11 cellular contexts compared by ENCODE assay signal in the genomic region with DNA sequence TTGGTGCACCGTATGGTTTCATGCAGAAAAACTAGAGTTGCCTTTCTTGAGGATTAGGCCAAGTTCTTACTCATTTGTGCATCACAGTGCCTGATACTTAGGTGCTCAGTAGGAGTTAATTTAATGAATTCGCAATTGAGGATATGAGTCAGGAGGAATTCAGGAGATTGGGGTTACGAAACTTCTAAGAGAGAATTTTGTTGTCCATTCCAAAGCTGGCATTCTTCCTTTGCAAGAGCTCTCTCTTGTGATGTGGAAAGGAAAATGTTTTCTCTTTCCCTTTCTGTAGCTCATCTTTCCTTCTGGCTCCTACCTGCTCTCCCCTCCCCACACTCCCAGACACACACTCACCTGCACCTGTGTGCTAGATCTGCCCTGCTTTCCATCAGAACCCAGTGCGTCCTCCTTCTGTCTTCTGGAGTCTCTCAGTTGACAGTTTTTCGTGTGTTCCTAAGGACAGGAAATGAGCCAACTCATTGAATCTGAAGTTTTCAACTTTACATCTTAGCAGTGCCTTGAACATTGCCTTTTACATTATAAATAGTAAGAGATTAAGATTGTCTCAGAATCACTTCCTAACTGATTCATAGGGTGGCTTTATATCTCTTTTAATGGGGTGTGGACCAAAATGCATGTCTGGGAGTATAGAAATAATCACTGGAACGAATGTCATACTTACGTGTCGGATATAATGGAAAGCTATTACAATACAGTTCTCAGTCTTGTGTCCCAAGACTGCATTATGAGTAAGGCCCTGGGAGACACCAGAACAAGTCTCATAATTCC. TPM values are rescaled to one million over a fixed set of nuclear protein-coding genes. Genes with fewer than 3 reads are reported as not detected.
A peak's percentile ranks its signal among the peaks of the same experiment; 100 is the strongest.
DNase-seq lines count a peak whose midpoint lies in the region.
"Had no signal": no experiment of that assay in that cellular context is flagged by ENCODE, and none has a peak within 500 bp of the region (broad histone marks: within the 10 kb centered on the region; RNA-seq: fewer than 3 reads in every experiment).

No MANE protein-coding gene starts in this region.

- WGBS in mesodermal cell (ENCODE audit: insufficient coverage in 2 of 2), 2 experiments: 85 to 88% methylated on average over 3 to 6 of the region's 8 CpGs

- H3K9me3 ChIP-seq in mesodermal cell (ENCODE audit: control insufficient read depth, low read length): no peaks in the 10 kb centered on the region
- H3K9me3 ChIP-seq: tibial artery had no signal

- DNase-seq in Daoy (ENCODE audit: low read depth): peak; percentile 61
- DNase-seq in NCI-H226: peak; percentile 92
- DNase-seq in dedifferentiated amniotic fluid mesenchymal stem cell (ENCODE audit: extremely low spot score): peak; percentile 75
- DNase-seq in CD1c-positive myeloid dendritic cell (ENCODE audit: extremely low spot score): no peak
- DNase-seq in NCI-H510A treated with DMSO at 0.1 percent for 48 hours (lab: John Stamatoyannopoulos, UW): no peak
- no peak for DNase-seq in HK-2 (ENCODE audit: unreplicated experiment)
- DNase-seq in MV-4-11 (lab: John Stamatoyannopoulos, UW): no peak
- DNase-seq: NCI-H187 treated with DMSO at 0.1 percent for 48 hours, SHP77 treated with DMSO at 0.1 percent for 48 hours, tibial artery had no signal

- H3K4me3 ChIP-seq in mesodermal cell (ENCODE audit: extremely low read depth, insufficient read depth, low read length, poor library complexity, severe bottlenecking): no peak overlapping the region
- H3K4me3 ChIP-seq: tibial artery had no signal

- H3K36me3 ChIP-seq in mesodermal cell (ENCODE audit: control insufficient read depth, insufficient read depth, low read length): peaks cover 32% of the 10 kb centered on the region

- peaks cover 7% of the 10 kb centered on the region for H3K4me1 ChIP-seq in mesodermal cell (ENCODE audit: control insufficient read depth, insufficient read depth, low read length, poor library complexity, severe bottlenecking)
- H3K4me1 ChIP-seq: tibial artery had no signal

- peak overlapping the region; percentile 24 for H3K27ac ChIP-seq in mesodermal cell (ENCODE audit: low read depth, low read length, severe bottlenecking)
- H3K27ac ChIP-seq: tibial artery had no signal

RNA-seq across cellular contexts. Expression of a gene that starts 19.7 kb away (rescaled TPM):
- 29.2 and 44.1 TPM in 2 replicates for total RNA-seq in Daoy (2014; rRNA removed; shearing (Covaris generic))
- polyA plus RNA-seq in mesodermal cell (2013, experiment 1 of 2): 49.0 TPM
- 47.9 TPM for polyA plus RNA-seq in mesodermal cell (2013, experiment 2 of 2)

RNA-seq across cellular contexts. Expression of a gene that starts 27.2 kb away (rescaled TPM):
- 2.9 and 4.8 TPM in 2 replicates for total RNA-seq in Daoy (2014; rRNA removed; shearing (Covaris generic))
- polyA plus RNA-seq in mesodermal cell (2013, experiment 1 of 2): 12.2 TPM
- polyA plus RNA-seq in mesodermal cell (2013, experiment 2 of 2): 13.0 TPM

RNA-seq across cellular contexts. Expression of a gene that starts 27.3 kb away (rescaled TPM):
- 5.8 and 6.6 TPM in 2 replicates for total RNA-seq in Daoy (2014; rRNA removed; shearing (Covaris generic))
- 30.9 TPM for polyA plus RNA-seq in mesodermal cell (2013, experiment 1 of 2)
- 28.6 TPM for polyA plus RNA-seq in mesodermal cell (2013, experiment 2 of 2)

RNA-seq across cellular contexts. Expression of a gene that starts 52.5 kb away (rescaled TPM):
- 48.4 and 51.3 TPM in 2 replicates for total RNA-seq in Daoy (2014; rRNA removed; shearing (Covaris generic))
- polyA plus RNA-seq in mesodermal cell (2013, experiment 1 of 2): 12.7 TPM
- 11.5 TPM for polyA plus RNA-seq in mesodermal cell (2013, experiment 2 of 2)

Comparison
In these comparisons a context has a peak if more than half of its experiments do, and no peak if none do; other contexts are left out.
1. DNase-seq: peak in Daoy (single experiment), NCI-H226 (single experiment) and dedifferentiated amniotic fluid mesenchymal stem cell (single experiment); none in CD1c-positive myeloid dendritic cell (single experiment), NCI-H510A treated with DMSO at 0.1 percent for 48 hours (single experiment), HK-2 (single experiment) and MV-4-11 (single experiment).